1 cellular context compared by ENCODE assay signal in the genomic region with DNA sequence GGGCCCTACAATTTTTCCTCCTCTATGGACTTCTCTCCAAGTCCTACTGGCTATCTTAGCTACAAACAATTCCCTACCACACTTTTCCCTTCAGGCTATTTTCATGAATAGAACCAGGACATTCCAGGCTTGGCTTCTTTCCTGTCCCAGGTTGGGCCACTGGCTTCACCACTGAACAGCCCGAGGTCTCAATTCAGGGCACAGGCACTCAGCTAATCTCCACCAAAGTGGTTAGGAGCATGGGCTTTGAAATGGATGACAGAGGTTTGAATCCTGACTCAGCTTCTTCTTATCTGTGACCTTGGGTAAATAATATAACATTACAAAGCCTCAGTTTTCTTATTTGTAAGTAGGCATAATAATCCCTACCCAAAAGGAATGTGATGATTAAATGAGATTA.
TF ChIP-seq lines count a peak whose summit lies in the region.

No MANE protein-coding gene starts in this region.

TF ChIP-seq in K562, 482 proteins besides CTCF, POLR2A, EP300 and RAD21:
- TF ChIP-seq BRD9 (IDR thresholded peaks at IDR 0.05; ENCODE audit: low read depth, partially characterized antibody), result no peak
- TF ChIP-seq, protein P1, sequence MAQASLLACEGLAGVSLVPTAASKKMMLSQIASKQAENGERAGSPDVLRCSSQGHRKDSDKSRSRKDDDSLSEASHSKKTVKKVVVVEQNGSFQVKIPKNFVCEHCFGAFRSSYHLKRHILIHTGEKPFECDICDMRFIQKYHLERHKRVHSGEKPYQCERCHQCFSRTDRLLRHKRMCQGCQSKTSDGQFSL (CRISPR knock-in tag; IDR thresholded peaks at IDR 0.05), result no peak
- TF ChIP-seq, protein P1 (tag; IDR thresholded peaks at IDR 0.05), result no peak
- TF ChIP-seq, protein P2, sequence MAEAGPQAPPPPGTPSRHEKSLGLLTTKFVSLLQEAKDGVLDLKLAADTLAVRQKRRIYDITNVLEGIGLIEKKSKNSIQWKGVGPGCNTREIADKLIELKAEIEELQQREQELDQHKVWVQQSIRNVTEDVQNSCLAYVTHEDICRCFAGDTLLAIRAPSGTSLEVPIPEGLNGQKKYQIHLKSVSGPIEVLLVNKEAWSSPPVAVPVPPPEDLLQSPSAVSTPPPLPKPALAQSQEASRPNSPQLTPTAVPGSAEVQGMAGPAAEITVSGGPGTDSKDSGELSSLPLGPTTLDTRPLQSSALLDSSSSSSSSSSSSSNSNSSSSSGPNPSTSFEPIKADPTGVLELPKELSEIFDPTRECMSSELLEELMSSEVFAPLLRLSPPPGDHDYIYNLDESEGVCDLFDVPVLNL (CRISPR knock-in tag; IDR thresholded peaks at IDR 0.05; ENCODE audit: low read depth), result no peak
- TF ChIP-seq MAFF (IDR thresholded peaks at IDR 0.05; ENCODE audit: low read length), result peak; percentile 81
- no peak for TF ChIP-seq PHF20 (IDR thresholded peaks at IDR 0.05; ENCODE audit: partially characterized antibody)
- peak; percentile 35 for TF ChIP-seq TBP (optimal IDR thresholded peaks at IDR 0.05; ENCODE audit: low read depth, low read length)
- no peak for TF ChIP-seq TCFL5 (CRISPR knock-in tag; conservative IDR thresholded peaks at IDR 0.05)
- TF ChIP-seq, protein P3, sequence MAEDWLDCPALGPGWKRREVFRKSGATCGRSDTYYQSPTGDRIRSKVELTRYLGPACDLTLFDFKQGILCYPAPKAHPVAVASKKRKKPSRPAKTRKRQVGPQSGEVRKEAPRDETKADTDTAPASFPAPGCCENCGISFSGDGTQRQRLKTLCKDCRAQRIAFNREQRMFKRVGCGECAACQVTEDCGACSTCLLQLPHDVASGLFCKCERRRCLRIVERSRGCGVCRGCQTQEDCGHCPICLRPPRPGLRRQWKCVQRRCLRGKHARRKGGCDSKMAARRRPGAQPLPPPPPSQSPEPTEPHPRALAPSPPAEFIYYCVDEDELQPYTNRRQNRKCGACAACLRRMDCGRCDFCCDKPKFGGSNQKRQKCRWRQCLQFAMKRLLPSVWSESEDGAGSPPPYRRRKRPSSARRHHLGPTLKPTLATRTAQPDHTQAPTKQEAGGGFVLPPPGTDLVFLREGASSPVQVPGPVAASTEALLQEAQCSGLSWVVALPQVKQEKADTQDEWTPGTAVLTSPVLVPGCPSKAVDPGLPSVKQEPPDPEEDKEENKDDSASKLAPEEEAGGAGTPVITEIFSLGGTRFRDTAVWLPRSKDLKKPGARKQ (CRISPR knock-in tag; IDR thresholded peaks at IDR 0.05), result no peak
- TF ChIP-seq, protein P4, sequence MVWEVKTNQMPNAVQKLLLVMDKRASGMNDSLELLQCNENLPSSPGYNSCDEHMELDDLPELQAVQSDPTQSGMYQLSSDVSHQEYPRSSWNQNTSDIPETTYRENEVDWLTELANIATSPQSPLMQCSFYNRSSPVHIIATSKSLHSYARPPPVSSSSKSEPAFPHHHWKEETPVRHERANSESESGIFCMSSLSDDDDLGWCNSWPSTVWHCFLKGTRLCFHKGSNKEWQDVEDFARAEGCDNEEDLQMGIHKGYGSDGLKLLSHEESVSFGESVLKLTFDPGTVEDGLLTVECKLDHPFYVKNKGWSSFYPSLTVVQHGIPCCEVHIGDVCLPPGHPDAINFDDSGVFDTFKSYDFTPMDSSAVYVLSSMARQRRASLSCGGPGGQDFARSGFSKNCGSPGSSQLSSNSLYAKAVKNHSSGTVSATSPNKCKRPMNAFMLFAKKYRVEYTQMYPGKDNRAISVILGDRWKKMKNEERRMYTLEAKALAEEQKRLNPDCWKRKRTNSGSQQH (CRISPR knock-in tag; IDR thresholded peaks at IDR 0.05), result no peak
- peak; percentile 69 for TF ChIP-seq MAFK (IDR thresholded peaks at IDR 0.05; ENCODE audit: low read length)
- TF ChIP-seq CREBBP (IDR thresholded peaks at IDR 0.05; ENCODE audit: low read depth, low read length), result no peak
- TF ChIP-seq, protein P5, sequence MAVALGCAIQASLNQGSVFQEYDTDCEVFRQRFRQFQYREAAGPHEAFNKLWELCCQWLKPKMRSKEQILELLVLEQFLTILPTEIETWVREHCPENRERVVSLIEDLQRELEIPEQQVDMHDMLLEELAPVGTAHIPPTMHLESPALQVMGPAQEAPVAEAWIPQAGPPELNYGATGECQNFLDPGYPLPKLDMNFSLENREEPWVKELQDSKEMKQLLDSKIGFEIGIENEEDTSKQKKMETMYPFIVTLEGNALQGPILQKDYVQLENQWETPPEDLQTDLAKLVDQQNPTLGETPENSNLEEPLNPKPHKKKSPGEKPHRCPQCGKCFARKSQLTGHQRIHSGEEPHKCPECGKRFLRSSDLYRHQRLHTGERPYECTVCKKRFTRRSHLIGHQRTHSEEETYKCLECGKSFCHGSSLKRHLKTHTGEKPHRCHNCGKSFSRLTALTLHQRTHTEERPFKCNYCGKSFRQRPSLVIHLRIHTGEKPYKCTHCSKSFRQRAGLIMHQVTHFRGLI (CRISPR knock-in tag; IDR thresholded peaks at IDR 0.05), result no peak
- TF ChIP-seq CSDE1 (IDR thresholded peaks at IDR 0.05), result no peak
- peak in 1 of 2 experiments; percentile 77; a peak in 2 of 4 replicates for TF ChIP-seq RCOR1 (IDR thresholded peaks at IDR 0.05; ENCODE audit: borderline replicate concordance in 1 of 2, low read depth in 2 of 2, low read length in 2 of 2)
- peak; percentile 87 for TF ChIP-seq C11orf30 (IDR thresholded peaks at IDR 0.05; ENCODE audit: low read depth)
- no peak for TF ChIP-seq XRCC4 (IDR thresholded peaks at IDR 0.05; ENCODE audit: extremely low read depth, insufficient read depth, insufficient read length)
- TF ChIP-seq ZNF146 (CRISPR knock-in tag; IDR thresholded peaks at IDR 0.05; ENCODE audit: unreplicated experiment), result no peak
- TF ChIP-seq, protein P6, sequence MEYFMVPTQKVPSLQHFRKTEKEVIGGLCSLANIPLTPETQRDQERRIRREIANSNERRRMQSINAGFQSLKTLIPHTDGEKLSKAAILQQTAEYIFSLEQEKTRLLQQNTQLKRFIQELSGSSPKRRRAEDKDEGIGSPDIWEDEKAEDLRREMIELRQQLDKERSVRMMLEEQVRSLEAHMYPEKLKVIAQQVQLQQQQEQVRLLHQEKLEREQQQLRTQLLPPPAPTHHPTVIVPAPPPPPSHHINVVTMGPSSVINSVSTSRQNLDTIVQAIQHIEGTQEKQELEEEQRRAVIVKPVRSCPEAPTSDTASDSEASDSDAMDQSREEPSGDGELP (CRISPR knock-in tag; IDR thresholded peaks at IDR 0.05; ENCODE audit: borderline replicate concordance), result no peak
- TF ChIP-seq ZNF12 (CRISPR knock-in tag; IDR thresholded peaks at IDR 0.05), result no peak
- peak; percentile 28 to 38; a peak in 1 of 4 replicates for TF ChIP-seq KDM1A (IDR thresholded peaks at IDR 0.05)
- no peak for TF ChIP-seq ZC3H11A (IDR thresholded peaks at IDR 0.05; ENCODE audit: low read depth, low read length)
- TF ChIP-seq SRSF9 (IDR thresholded peaks at IDR 0.05; ENCODE audit: borderline replicate concordance, low read depth, low read length), result no peak
- TF ChIP-seq, protein P7, sequence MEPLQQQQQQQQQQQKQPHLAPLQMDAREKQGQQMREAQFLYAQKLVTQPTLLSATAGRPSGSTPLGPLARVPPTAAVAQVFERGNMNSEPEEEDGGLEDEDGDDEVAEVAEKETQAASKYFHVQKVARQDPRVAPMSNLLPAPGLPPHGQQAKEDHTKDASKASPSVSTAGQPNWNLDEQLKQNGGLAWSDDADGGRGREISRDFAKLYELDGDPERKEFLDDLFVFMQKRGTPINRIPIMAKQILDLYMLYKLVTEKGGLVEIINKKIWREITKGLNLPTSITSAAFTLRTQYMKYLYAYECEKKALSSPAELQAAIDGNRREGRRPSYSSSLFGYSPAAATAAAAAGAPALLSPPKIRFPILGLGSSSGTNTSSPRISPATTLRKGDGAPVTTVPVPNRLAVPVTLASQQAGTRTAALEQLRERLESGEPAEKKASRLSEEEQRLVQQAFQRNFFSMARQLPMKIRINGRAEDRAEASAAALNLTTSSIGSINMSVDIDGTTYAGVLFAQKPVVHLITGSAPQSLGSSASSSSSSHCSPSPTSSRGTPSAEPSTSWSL (CRISPR knock-in tag; IDR thresholded peaks at IDR 0.05; ENCODE audit: borderline replicate concordance), result no peak
- TF ChIP-seq BACH1 (tag; IDR thresholded peaks at IDR 0.05), result 0 out of 2 replicates have a peak, but pooled peaks have one; percentile 31
- TF ChIP-seq, protein P8, sequence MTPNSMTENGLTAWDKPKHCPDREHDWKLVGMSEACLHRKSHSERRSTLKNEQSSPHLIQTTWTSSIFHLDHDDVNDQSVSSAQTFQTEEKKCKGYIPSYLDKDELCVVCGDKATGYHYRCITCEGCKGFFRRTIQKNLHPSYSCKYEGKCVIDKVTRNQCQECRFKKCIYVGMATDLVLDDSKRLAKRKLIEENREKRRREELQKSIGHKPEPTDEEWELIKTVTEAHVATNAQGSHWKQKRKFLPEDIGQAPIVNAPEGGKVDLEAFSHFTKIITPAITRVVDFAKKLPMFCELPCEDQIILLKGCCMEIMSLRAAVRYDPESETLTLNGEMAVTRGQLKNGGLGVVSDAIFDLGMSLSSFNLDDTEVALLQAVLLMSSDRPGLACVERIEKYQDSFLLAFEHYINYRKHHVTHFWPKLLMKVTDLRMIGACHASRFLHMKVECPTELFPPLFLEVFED (CRISPR knock-in tag; conservative IDR thresholded peaks at IDR 0.05), result no peak
- peak; percentile 48 for TF ChIP-seq DPF2 (IDR thresholded peaks at IDR 0.05)
- TF ChIP-seq ELF1 (tag; IDR thresholded peaks at IDR 0.05), result no peak
- TF ChIP-seq JUN (IDR thresholded peaks at IDR 0.05; ENCODE audit: borderline replicate concordance, low read depth, low read length), result no peak
- TF ChIP-seq JUN (CRISPR knock-in tag; IDR thresholded peaks at IDR 0.05; ENCODE audit: borderline replicate concordance), result no peak
- TF ChIP-seq TCF3 (CRISPR knock-in tag; IDR thresholded peaks at IDR 0.05), result no peak
- TF ChIP-seq FOXA1 (IDR thresholded peaks at IDR 0.05; ENCODE audit: borderline replicate concordance), result no peak
- TF ChIP-seq SUPT5H (IDR thresholded peaks at IDR 0.05), result no peak
- peak; percentile 84 for TF ChIP-seq MAFG (tag; conservative IDR thresholded peaks at IDR 0.05)
- TF ChIP-seq ZNF134 (CRISPR knock-in tag; conservative IDR thresholded peaks at IDR 0.05), result no peak
- TF ChIP-seq NFXL1 (CRISPR knock-in tag; IDR thresholded peaks at IDR 0.05), result no peak
- TF ChIP-seq, protein P9, sequence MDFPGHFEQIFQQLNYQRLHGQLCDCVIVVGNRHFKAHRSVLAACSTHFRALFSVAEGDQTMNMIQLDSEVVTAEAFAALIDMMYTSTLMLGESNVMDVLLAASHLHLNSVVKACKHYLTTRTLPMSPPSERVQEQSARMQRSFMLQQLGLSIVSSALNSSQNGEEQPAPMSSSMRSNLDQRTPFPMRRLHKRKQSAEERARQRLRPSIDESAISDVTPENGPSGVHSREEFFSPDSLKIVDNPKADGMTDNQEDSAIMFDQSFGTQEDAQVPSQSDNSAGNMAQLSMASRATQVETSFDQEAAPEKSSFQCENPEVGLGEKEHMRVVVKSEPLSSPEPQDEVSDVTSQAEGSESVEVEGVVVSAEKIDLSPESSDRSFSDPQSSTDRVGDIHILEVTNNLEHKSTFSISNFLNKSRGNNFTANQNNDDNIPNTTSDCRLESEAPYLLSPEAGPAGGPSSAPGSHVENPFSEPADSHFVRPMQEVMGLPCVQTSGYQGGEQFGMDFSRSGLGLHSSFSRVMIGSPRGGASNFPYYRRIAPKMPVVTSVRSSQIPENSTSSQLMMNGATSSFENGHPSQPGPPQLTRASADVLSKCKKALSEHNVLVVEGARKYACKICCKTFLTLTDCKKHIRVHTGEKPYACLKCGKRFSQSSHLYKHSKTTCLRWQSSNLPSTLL (IDR thresholded peaks at IDR 0.05), result no peak
- no peak for TF ChIP-seq PHF8 (IDR thresholded peaks at IDR 0.05; ENCODE audit: borderline replicate concordance, low read length)
- no peak for TF ChIP-seq HDAC8 (tag; IDR thresholded peaks at IDR 0.05)
- TF ChIP-seq, protein P10, sequence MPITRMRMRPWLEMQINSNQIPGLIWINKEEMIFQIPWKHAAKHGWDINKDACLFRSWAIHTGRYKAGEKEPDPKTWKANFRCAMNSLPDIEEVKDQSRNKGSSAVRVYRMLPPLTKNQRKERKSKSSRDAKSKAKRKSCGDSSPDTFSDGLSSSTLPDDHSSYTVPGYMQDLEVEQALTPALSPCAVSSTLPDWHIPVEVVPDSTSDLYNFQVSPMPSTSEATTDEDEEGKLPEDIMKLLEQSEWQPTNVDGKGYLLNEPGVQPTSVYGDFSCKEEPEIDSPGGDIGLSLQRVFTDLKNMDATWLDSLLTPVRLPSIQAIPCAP (CRISPR knock-in tag; IDR thresholded peaks at IDR 0.05; ENCODE audit: borderline replicate concordance), result no peak
- TF ChIP-seq HEY1 (CRISPR knock-in tag; IDR thresholded peaks at IDR 0.05; ENCODE audit: borderline replicate concordance), result no peak
- peak; percentile 91 for TF ChIP-seq ZNF316 (IDR thresholded peaks at IDR 0.05)
- no peak for TF ChIP-seq PYGO2 (tag; IDR thresholded peaks at IDR 0.05)
- TF ChIP-seq ESRRA (IDR thresholded peaks at IDR 0.05; ENCODE audit: borderline replicate concordance, low read depth), result peak; percentile 50; the same call in 1 of the 2 replicates
- no peak for TF ChIP-seq TGIF2 (CRISPR knock-in tag; IDR thresholded peaks at IDR 0.05)
- no peak for TF ChIP-seq XRCC3 (IDR thresholded peaks at IDR 0.05)
- TF ChIP-seq SMARCA4 (IDR thresholded peaks at IDR 0.05), result peak; percentile 25; the same call in 1 of the 2 replicates
- no peak for TF ChIP-seq NCOA6 (IDR thresholded peaks at IDR 0.05)
- TF ChIP-seq CAMTA2 (CRISPR knock-in tag; conservative IDR thresholded peaks at IDR 0.05), result no peak
- no peak for TF ChIP-seq GABPB2 (CRISPR knock-in tag; conservative IDR thresholded peaks at IDR 0.05)
- TF ChIP-seq BRD4 (IDR thresholded peaks at IDR 0.05), result no peak
- TF ChIP-seq FOSL1 (tag; conservative IDR thresholded peaks at IDR 0.05), result 0 out of 2 replicates have a peak, but pooled peaks have one; percentile 20
- no peak for TF ChIP-seq SMARCC2 (IDR thresholded peaks at IDR 0.05; ENCODE audit: low read depth)
- TF ChIP-seq NFE2 (IDR thresholded peaks at IDR 0.05; ENCODE audit: low read depth), result peak; percentile 61
- no peak for TF ChIP-seq SRF (CRISPR knock-in tag; IDR thresholded peaks at IDR 0.05)
- TF ChIP-seq SMARCB1 (IDR thresholded peaks at IDR 0.05; ENCODE audit: insufficient read length, low read depth), result no peak
